1 cellular context compared by ENCODE assay signal in the genomic region with DNA sequence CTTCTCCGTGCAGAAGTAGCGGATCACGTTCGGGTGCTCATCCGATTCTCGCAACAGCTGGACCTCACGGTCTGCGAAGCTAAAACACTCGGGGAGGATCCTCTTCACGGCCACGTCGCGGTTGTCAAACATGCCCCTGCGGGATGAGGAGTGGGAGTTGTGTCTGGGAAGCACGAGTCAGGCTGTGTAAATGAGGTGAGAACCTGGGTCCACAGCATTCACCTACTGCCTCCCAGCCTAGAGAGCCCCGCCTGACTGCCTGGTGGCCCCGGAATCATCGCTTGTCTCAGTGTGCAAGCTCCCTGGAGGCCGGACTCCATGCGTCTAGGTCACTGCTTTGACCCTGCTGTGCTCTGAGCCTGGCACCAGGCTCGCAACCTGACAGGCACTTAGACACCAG.
TF ChIP-seq lines count a peak whose summit lies in the region.

No MANE protein-coding gene starts in this region.

TF ChIP-seq in H1, 55 proteins besides CTCF, POLR2A, EP300 and RAD21:
- TF ChIP-seq TAF1 (IDR thresholded peaks at IDR 0.05; ENCODE audit: low read depth, low read length) (no peak), SP4 (IDR thresholded peaks at IDR 0.05; ENCODE audit: low read length) (no peak), RXRA (IDR thresholded peaks at IDR 0.05; ENCODE audit: insufficient read depth, low read depth, low read length) (no peak), RFX5 (IDR thresholded peaks at IDR 0.05; ENCODE audit: borderline replicate concordance, low read depth, low read length) (no peak), ZNF274 (IDR thresholded peaks at IDR 0.05; ENCODE audit: borderline replicate concordance, extremely low read depth, low read length) (no peak), HDAC6 (IDR thresholded peaks at IDR 0.05; ENCODE audit: low read depth, low read length) (no peak), PHF8 (conservative IDR thresholded peaks at IDR 0.05; ENCODE audit: low read depth, low read length) (no peak), KDM4A (IDR thresholded peaks at IDR 0.05; ENCODE audit: low read depth, low read length, severe bottlenecking) (no peak), RBBP5 (IDR thresholded peaks at IDR 0.05; ENCODE audit: borderline replicate concordance, low read depth, low read length) (no peak), YY1 (IDR thresholded peaks at IDR 0.05; ENCODE audit: low read depth, low read length) (no peak), EZH2 (IDR thresholded peaks at IDR 0.05; ENCODE audit: low read depth, low read length, severe bottlenecking) (no peak), CTBP2 (IDR thresholded peaks at IDR 0.05; ENCODE audit: borderline replicate concordance, insufficient read depth, insufficient read length, low read length) (no peak), SRF (IDR thresholded peaks at IDR 0.05; ENCODE audit: low read depth, low read length) (no peak), BRCA1 (IDR thresholded peaks at IDR 0.05; ENCODE audit: low read depth, low read length) (no peak), NANOG (IDR thresholded peaks at IDR 0.05; ENCODE audit: insufficient read depth, low read depth, low read length, poor library complexity, severe bottlenecking) (no peak)
- TF ChIP-seq, protein P1, sequence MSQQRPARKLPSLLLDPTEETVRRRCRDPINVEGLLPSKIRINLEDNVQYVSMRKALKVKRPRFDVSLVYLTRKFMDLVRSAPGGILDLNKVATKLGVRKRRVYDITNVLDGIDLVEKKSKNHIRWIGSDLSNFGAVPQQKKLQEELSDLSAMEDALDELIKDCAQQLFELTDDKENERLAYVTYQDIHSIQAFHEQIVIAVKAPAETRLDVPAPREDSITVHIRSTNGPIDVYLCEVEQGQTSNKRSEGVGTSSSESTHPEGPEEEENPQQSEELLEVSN (IDR thresholded peaks at IDR 0.05), result no peak
- TF ChIP-seq, protein P2, sequence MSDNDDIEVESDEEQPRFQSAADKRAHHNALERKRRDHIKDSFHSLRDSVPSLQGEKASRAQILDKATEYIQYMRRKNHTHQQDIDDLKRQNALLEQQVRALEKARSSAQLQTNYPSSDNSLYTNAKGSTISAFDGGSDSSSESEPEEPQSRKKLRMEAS (IDR thresholded peaks at IDR 0.05), result no peak
